Comparison of ENCODE assay signal across 1 cellular context in the genomic region with DNA sequence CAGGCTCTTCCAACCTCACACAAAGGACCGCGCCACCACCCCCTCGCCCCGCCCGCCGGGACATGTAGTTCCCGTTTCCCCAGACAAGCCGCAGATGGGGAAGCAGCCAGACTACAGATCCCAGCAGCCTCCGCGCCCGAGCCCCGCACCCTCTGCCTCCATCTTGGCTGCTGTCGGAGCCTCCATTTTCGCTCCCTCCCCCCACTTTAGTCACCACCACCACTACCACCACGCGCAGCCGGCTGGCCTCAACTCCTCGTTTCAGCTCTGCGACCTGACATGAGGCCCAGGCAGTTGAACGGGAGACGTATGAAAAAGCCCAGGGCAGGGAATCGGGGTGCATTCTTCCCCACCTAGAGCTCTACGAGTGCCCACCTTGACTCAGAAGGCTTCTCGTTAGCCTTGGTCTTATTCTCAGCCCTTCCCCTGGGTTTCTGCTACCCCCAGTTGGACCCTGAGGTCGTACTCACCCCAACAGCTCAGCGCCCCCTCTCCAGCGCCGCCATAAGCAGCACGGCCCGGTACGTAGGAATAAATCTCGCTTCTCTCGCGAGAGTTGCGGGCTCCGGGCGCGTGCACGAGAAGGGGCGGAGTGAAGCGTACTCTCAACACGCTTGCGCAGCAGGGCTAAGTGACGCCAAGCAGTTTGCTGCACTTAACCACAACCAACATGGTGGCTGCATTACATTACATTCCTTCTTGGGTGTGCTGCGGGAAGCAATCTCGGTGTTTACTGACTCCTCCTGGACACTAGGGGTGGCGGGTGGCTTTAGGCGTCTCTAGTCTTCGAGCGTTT.
TF ChIP-seq lines count a peak whose summit lies in the region.

A gene (minus strand): TSS at position 530 of the 796 bp plus-strand sequence. CDS start 18,094 bp downstream, outside the sequence.

TF ChIP-seq in K562, 482 proteins besides CTCF, POLR2A, EP300 and RAD21 (continued from another document and continues in another):
- TF ChIP-seq, protein P1, sequence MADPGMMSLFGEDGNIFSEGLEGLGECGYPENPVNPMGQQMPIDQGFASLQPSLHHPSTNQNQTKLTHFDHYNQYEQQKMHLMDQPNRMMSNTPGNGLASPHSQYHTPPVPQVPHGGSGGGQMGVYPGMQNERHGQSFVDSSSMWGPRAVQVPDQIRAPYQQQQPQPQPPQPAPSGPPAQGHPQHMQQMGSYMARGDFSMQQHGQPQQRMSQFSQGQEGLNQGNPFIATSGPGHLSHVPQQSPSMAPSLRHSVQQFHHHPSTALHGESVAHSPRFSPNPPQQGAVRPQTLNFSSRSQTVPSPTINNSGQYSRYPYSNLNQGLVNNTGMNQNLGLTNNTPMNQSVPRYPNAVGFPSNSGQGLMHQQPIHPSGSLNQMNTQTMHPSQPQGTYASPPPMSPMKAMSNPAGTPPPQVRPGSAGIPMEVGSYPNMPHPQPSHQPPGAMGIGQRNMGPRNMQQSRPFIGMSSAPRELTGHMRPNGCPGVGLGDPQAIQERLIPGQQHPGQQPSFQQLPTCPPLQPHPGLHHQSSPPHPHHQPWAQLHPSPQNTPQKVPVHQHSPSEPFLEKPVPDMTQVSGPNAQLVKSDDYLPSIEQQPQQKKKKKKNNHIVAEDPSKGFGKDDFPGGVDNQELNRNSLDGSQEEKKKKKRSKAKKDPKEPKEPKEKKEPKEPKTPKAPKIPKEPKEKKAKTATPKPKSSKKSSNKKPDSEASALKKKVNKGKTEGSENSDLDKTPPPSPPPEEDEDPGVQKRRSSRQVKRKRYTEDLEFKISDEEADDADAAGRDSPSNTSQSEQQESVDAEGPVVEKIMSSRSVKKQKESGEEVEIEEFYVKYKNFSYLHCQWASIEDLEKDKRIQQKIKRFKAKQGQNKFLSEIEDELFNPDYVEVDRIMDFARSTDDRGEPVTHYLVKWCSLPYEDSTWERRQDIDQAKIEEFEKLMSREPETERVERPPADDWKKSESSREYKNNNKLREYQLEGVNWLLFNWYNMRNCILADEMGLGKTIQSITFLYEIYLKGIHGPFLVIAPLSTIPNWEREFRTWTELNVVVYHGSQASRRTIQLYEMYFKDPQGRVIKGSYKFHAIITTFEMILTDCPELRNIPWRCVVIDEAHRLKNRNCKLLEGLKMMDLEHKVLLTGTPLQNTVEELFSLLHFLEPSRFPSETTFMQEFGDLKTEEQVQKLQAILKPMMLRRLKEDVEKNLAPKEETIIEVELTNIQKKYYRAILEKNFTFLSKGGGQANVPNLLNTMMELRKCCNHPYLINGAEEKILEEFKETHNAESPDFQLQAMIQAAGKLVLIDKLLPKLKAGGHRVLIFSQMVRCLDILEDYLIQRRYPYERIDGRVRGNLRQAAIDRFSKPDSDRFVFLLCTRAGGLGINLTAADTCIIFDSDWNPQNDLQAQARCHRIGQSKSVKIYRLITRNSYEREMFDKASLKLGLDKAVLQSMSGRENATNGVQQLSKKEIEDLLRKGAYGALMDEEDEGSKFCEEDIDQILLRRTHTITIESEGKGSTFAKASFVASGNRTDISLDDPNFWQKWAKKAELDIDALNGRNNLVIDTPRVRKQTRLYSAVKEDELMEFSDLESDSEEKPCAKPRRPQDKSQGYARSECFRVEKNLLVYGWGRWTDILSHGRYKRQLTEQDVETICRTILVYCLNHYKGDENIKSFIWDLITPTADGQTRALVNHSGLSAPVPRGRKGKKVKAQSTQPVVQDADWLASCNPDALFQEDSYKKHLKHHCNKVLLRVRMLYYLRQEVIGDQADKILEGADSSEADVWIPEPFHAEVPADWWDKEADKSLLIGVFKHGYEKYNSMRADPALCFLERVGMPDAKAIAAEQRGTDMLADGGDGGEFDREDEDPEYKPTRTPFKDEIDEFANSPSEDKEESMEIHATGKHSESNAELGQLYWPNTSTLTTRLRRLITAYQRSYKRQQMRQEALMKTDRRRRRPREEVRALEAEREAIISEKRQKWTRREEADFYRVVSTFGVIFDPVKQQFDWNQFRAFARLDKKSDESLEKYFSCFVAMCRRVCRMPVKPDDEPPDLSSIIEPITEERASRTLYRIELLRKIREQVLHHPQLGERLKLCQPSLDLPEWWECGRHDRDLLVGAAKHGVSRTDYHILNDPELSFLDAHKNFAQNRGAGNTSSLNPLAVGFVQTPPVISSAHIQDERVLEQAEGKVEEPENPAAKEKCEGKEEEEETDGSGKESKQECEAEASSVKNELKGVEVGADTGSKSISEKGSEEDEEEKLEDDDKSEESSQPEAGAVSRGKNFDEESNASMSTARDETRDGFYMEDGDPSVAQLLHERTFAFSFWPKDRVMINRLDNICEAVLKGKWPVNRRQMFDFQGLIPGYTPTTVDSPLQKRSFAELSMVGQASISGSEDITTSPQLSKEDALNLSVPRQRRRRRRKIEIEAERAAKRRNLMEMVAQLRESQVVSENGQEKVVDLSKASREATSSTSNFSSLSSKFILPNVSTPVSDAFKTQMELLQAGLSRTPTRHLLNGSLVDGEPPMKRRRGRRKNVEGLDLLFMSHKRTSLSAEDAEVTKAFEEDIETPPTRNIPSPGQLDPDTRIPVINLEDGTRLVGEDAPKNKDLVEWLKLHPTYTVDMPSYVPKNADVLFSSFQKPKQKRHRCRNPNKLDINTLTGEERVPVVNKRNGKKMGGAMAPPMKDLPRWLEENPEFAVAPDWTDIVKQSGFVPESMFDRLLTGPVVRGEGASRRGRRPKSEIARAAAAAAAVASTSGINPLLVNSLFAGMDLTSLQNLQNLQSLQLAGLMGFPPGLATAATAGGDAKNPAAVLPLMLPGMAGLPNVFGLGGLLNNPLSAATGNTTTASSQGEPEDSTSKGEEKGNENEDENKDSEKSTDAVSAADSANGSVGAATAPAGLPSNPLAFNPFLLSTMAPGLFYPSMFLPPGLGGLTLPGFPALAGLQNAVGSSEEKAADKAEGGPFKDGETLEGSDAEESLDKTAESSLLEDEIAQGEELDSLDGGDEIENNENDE (IDR thresholded peaks at IDR 0.05; ENCODE audit: low read depth, low read length): no peak
- TF ChIP-seq U2AF2 (optimal IDR thresholded peaks at IDR 0.05; ENCODE audit: low read depth, low read length) (no peak), ZNF589 (CRISPR knock-in tag; IDR thresholded peaks at IDR 0.05; ENCODE audit: low read depth) (no peak), TCFL5 (CRISPR knock-in tag; conservative IDR thresholded peaks at IDR 0.05) (no peak), ZNF766 (CRISPR knock-in tag; conservative IDR thresholded peaks at IDR 0.05) (peak; percentile 92), STAT5A (IDR thresholded peaks at IDR 0.05; ENCODE audit: borderline replicate concordance, low read length) (peak; percentile 39; the same call in 1 of the 2 replicates), SAFB (IDR thresholded peaks at IDR 0.05; ENCODE audit: borderline replicate concordance, low read depth, low read length) (no peak), ZNF668 (CRISPR knock-in tag; IDR thresholded peaks at IDR 0.05) (no peak), ZNF644 (tag; IDR thresholded peaks at IDR 0.05; ENCODE audit: low read depth) (peak; percentile 67; the same call in 1 of the 2 replicates), MBD2 (IDR thresholded peaks at IDR 0.05; ENCODE audit: borderline replicate concordance, low read depth) (peak; percentile 79), ZNF324 (CRISPR knock-in tag; IDR thresholded peaks at IDR 0.05) (no peak), ZNF583 (CRISPR knock-in tag; IDR thresholded peaks at IDR 0.05) (peak; percentile 83), CREM (IDR thresholded peaks at IDR 0.05; ENCODE audit: low read depth) (peak; percentile 91), CBX1 (IDR thresholded peaks at IDR 0.05; ENCODE audit: low read depth) (peak; percentile 84; the same call in 1 of the 2 replicates), SNRNP70 (optimal IDR thresholded peaks at IDR 0.05; ENCODE audit: low read depth, low read length) (no peak), ILK (tag; IDR thresholded peaks at IDR 0.05; ENCODE audit: borderline replicate concordance, low read depth) (no peak), TAF9B (IDR thresholded peaks at IDR 0.05; ENCODE audit: partially characterized antibody) (peak; percentile 98)
- TF ChIP-seq, protein P2, sequence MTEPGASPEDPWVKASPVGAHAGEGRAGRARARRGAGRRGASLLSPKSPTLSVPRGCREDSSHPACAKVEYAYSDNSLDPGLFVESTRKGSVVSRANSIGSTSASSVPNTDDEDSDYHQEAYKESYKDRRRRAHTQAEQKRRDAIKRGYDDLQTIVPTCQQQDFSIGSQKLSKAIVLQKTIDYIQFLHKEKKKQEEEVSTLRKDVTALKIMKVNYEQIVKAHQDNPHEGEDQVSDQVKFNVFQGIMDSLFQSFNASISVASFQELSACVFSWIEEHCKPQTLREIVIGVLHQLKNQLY (CRISPR knock-in tag; conservative IDR thresholded peaks at IDR 0.05): 0 out of 4 replicates have a peak, but pooled peaks of 1 of the 2 experiments have one; percentile 43
- TF ChIP-seq, protein P3, sequence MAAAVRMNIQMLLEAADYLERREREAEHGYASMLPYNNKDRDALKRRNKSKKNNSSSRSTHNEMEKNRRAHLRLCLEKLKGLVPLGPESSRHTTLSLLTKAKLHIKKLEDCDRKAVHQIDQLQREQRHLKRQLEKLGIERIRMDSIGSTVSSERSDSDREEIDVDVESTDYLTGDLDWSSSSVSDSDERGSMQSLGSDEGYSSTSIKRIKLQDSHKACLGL (CRISPR knock-in tag; IDR thresholded peaks at IDR 0.05; ENCODE audit: borderline replicate concordance, poor library complexity, severe bottlenecking): no peak
- TF ChIP-seq, protein P4, sequence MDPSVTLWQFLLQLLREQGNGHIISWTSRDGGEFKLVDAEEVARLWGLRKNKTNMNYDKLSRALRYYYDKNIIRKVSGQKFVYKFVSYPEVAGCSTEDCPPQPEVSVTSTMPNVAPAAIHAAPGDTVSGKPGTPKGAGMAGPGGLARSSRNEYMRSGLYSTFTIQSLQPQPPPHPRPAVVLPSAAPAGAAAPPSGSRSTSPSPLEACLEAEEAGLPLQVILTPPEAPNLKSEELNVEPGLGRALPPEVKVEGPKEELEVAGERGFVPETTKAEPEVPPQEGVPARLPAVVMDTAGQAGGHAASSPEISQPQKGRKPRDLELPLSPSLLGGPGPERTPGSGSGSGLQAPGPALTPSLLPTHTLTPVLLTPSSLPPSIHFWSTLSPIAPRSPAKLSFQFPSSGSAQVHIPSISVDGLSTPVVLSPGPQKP (CRISPR knock-in tag; IDR thresholded peaks at IDR 0.05): no peak
- TF ChIP-seq, protein P5, sequence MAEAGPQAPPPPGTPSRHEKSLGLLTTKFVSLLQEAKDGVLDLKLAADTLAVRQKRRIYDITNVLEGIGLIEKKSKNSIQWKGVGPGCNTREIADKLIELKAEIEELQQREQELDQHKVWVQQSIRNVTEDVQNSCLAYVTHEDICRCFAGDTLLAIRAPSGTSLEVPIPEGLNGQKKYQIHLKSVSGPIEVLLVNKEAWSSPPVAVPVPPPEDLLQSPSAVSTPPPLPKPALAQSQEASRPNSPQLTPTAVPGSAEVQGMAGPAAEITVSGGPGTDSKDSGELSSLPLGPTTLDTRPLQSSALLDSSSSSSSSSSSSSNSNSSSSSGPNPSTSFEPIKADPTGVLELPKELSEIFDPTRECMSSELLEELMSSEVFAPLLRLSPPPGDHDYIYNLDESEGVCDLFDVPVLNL (CRISPR knock-in tag; IDR thresholded peaks at IDR 0.05; ENCODE audit: low read depth): 0 out of 2 replicates have a peak, but pooled peaks have one; percentile 11
- TF ChIP-seq, protein P6, sequence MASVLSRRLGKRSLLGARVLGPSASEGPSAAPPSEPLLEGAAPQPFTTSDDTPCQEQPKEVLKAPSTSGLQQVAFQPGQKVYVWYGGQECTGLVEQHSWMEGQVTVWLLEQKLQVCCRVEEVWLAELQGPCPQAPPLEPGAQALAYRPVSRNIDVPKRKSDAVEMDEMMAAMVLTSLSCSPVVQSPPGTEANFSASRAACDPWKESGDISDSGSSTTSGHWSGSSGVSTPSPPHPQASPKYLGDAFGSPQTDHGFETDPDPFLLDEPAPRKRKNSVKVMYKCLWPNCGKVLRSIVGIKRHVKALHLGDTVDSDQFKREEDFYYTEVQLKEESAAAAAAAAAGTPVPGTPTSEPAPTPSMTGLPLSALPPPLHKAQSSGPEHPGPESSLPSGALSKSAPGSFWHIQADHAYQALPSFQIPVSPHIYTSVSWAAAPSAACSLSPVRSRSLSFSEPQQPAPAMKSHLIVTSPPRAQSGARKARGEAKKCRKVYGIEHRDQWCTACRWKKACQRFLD (CRISPR knock-in tag; IDR thresholded peaks at IDR 0.05): 0 out of 2 replicates have a peak, but pooled peaks have one; percentile 15
- TF ChIP-seq, protein P7, sequence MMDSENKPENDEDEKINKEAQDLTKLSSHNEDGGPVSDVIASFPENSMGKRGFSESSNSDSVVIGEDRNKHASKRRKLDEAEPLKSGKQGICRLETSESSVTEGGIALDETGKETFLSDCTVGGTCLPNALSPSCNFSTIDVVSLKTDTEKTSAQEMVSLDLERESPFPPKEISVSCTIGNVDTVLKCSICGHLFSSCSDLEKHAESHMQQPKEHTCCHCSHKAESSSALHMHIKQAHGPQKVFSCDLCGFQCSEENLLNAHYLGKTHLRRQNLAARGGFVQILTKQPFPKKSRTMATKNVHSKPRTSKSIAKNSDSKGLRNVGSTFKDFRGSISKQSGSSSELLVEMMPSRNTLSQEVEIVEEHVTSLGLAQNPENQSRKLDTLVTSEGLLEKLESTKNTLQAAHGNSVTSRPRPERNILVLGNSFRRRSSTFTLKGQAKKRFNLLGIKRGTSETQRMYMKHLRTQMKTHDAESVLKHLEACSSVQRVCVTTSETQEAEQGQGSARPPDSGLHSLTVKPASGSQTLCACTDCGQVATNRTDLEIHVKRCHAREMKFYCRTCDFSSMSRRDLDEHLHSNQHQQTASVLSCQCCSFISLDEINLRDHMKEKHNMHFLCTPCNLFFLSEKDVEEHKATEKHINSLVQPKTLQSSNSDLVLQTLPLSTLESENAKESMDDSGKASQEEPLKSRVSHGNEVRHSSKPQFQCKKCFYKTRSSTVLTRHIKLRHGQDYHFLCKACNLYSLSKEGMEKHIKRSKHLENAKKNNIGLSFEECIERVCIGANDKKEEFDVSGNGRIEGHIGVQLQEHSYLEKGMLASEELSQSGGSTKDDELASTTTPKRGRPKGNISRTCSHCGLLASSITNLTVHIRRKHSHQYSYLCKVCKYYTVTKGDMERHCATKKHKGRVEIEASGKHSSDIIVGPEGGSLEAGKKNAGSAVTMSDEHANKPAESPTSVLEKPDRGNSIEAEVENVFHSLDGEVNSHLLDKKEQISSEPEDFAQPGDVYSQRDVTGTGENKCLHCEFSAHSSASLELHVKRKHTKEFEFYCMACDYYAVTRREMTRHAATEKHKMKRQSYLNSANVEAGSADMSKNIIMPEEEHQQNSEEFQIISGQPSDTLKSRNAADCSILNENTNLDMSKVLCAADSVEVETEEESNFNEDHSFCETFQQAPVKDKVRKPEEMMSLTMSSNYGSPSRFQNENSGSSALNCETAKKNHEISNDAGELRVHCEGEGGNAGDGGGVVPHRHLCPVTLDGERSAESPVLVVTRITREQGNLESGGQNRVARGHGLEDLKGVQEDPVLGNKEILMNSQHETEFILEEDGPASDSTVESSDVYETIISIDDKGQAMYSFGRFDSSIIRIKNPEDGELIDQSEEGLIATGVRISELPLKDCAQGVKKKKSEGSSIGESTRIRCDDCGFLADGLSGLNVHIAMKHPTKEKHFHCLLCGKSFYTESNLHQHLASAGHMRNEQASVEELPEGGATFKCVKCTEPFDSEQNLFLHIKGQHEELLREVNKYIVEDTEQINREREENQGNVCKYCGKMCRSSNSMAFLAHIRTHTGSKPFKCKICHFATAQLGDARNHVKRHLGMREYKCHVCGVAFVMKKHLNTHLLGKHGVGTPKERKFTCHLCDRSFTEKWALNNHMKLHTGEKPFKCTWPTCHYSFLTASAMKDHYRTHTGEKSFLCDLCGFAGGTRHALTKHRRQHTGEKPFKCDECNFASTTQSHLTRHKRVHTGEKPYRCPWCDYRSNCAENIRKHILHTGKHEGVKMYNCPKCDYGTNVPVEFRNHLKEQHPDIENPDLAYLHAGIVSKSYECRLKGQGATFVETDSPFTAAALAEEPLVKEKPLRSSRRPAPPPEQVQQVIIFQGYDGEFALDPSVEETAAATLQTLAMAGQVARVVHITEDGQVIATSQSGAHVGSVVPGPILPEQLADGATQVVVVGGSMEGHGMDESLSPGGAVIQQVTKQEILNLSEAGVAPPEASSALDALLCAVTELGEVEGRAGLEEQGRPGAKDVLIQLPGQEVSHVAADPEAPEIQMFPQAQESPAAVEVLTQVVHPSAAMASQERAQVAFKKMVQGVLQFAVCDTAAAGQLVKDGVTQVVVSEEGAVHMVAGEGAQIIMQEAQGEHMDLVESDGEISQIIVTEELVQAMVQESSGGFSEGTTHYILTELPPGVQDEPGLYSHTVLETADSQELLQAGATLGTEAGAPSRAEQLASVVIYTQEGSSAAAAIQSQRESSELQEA (IDR thresholded peaks at IDR 0.05; ENCODE audit: low read depth): no peak; the same call in 1 of the 2 replicates
